ENCODE assay signal across 1 cellular context in the genomic region with DNA sequence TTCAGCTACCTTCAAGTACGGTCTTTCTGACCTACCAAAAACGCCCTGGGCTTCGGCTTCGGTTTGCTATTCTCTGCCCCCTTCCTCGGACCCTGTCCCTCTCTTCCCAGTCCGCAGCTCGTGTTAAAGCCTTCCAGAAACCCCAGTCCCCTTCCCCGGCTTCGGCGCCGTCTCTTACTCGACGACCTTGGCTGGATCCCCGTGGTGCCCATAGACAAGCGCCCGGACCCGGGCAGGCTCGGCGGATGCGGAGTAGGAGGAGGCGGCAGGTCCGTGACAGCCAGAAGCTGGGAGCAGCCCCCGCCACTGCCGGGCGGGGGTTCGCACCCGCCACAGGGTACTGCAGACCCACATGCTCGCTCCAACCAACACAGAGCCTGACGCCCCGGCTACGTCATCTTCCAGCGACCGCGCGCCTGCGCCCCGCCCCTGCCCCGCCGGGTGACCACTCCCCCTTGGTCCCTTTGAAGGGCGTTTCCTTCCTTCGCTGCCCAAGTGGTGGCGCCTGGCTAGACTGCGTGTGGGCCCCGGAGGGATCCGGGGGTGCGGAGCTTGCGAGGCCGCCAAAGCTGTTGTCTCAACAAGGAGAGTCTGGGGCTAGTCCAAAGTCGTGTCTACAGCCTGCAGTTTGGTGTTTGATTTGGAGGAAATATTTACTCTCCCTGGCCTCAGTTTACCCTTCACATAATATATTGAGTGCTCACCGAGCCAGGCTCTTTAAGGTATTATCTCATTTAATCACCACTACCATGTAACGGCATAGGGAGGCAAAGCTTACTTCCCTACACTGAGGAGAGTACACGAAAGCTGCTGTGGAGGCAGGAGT.
TF ChIP-seq lines count a peak whose summit lies in the region.

A gene with protein sequence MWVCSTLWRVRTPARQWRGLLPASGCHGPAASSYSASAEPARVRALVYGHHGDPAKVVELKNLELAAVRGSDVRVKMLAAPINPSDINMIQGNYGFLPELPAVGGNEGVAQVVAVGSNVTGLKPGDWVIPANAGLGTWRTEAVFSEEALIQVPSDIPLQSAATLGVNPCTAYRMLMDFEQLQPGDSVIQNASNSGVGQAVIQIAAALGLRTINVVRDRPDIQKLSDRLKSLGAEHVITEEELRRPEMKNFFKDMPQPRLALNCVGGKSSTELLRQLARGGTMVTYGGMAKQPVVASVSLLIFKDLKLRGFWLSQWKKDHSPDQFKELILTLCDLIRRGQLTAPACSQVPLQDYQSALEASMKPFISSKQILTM (minus strand): TSS at position 382 of the 826 bp plus-strand sequence. CDS start 28 bp downstream, at position 354.

TF ChIP-seq in K562, 482 proteins besides CTCF, POLR2A, EP300 and RAD21 (continued from another document and continues in another):
- TF ChIP-seq, protein P1, sequence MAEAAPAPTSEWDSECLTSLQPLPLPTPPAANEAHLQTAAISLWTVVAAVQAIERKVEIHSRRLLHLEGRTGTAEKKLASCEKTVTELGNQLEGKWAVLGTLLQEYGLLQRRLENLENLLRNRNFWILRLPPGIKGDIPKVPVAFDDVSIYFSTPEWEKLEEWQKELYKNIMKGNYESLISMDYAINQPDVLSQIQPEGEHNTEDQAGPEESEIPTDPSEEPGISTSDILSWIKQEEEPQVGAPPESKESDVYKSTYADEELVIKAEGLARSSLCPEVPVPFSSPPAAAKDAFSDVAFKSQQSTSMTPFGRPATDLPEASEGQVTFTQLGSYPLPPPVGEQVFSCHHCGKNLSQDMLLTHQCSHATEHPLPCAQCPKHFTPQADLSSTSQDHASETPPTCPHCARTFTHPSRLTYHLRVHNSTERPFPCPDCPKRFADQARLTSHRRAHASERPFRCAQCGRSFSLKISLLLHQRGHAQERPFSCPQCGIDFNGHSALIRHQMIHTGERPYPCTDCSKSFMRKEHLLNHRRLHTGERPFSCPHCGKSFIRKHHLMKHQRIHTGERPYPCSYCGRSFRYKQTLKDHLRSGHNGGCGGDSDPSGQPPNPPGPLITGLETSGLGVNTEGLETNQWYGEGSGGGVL (CRISPR knock-in tag; IDR thresholded peaks at IDR 0.05): no peak
- TF ChIP-seq NELFE (IDR thresholded peaks at IDR 0.05; ENCODE audit: insufficient read depth, insufficient read length): peak; percentile 35
- peak; percentile 76 for TF ChIP-seq POLR2B (IDR thresholded peaks at IDR 0.05; ENCODE audit: low read depth, partially characterized antibody)
- TF ChIP-seq ZC3H8 (IDR thresholded peaks at IDR 0.05): no peak
- TF ChIP-seq SIN3B (IDR thresholded peaks at IDR 0.05; ENCODE audit: low read depth): peak; percentile 92
- TF ChIP-seq SLC30A9 (CRISPR knock-in tag; IDR thresholded peaks at IDR 0.05): no peak
- no peak for TF ChIP-seq ZNF764 (CRISPR knock-in tag; IDR thresholded peaks at IDR 0.05; ENCODE audit: low read depth)
- no peak for TF ChIP-seq ZNF174 (CRISPR knock-in tag; IDR thresholded peaks at IDR 0.05)
- TF ChIP-seq, protein P2, sequence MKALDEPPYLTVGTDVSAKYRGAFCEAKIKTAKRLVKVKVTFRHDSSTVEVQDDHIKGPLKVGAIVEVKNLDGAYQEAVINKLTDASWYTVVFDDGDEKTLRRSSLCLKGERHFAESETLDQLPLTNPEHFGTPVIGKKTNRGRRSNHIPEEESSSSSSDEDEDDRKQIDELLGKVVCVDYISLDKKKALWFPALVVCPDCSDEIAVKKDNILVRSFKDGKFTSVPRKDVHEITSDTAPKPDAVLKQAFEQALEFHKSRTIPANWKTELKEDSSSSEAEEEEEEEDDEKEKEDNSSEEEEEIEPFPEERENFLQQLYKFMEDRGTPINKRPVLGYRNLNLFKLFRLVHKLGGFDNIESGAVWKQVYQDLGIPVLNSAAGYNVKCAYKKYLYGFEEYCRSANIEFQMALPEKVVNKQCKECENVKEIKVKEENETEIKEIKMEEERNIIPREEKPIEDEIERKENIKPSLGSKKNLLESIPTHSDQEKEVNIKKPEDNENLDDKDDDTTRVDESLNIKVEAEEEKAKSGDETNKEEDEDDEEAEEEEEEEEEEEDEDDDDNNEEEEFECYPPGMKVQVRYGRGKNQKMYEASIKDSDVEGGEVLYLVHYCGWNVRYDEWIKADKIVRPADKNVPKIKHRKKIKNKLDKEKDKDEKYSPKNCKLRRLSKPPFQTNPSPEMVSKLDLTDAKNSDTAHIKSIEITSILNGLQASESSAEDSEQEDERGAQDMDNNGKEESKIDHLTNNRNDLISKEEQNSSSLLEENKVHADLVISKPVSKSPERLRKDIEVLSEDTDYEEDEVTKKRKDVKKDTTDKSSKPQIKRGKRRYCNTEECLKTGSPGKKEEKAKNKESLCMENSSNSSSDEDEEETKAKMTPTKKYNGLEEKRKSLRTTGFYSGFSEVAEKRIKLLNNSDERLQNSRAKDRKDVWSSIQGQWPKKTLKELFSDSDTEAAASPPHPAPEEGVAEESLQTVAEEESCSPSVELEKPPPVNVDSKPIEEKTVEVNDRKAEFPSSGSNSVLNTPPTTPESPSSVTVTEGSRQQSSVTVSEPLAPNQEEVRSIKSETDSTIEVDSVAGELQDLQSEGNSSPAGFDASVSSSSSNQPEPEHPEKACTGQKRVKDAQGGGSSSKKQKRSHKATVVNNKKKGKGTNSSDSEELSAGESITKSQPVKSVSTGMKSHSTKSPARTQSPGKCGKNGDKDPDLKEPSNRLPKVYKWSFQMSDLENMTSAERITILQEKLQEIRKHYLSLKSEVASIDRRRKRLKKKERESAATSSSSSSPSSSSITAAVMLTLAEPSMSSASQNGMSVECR (CRISPR knock-in tag; IDR thresholded peaks at IDR 0.05): peak; percentile 93
- peak; percentile 99 for TF ChIP-seq CREM (IDR thresholded peaks at IDR 0.05; ENCODE audit: low read depth)
- TF ChIP-seq ZNF507 (tag; conservative IDR thresholded peaks at IDR 0.05): no peak
- TF ChIP-seq STAG1 (CRISPR knock-in tag; IDR thresholded peaks at IDR 0.05; ENCODE audit: borderline replicate concordance): no peak
- no peak; the same call in 1 of the 2 replicates for TF ChIP-seq ZNF263 (CRISPR knock-in tag; IDR thresholded peaks at IDR 0.05; ENCODE audit: borderline replicate concordance)
- TF ChIP-seq, protein P3, sequence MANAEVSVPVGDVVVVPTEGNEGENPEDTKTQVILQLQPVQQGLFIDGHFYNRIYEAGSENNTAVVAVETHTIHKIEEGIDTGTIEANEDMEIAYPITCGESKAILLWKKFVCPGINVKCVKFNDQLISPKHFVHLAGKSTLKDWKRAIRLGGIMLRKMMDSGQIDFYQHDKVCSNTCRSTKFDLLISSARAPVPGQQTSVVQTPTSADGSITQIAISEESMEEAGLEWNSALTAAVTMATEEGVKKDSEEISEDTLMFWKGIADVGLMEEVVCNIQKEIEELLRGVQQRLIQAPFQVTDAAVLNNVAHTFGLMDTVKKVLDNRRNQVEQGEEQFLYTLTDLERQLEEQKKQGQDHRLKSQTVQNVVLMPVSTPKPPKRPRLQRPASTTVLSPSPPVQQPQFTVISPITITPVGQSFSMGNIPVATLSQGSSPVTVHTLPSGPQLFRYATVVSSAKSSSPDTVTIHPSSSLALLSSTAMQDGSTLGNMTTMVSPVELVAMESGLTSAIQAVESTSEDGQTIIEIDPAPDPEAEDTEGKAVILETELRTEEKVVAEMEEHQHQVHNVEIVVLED (CRISPR knock-in tag; IDR thresholded peaks at IDR 0.05): peak; percentile 40
- 0 out of 2 replicates have a peak, but pooled peaks have one; percentile 34 for TF ChIP-seq ZNF561 (CRISPR knock-in tag; conservative IDR thresholded peaks at IDR 0.05)
- TF ChIP-seq, protein P4, sequence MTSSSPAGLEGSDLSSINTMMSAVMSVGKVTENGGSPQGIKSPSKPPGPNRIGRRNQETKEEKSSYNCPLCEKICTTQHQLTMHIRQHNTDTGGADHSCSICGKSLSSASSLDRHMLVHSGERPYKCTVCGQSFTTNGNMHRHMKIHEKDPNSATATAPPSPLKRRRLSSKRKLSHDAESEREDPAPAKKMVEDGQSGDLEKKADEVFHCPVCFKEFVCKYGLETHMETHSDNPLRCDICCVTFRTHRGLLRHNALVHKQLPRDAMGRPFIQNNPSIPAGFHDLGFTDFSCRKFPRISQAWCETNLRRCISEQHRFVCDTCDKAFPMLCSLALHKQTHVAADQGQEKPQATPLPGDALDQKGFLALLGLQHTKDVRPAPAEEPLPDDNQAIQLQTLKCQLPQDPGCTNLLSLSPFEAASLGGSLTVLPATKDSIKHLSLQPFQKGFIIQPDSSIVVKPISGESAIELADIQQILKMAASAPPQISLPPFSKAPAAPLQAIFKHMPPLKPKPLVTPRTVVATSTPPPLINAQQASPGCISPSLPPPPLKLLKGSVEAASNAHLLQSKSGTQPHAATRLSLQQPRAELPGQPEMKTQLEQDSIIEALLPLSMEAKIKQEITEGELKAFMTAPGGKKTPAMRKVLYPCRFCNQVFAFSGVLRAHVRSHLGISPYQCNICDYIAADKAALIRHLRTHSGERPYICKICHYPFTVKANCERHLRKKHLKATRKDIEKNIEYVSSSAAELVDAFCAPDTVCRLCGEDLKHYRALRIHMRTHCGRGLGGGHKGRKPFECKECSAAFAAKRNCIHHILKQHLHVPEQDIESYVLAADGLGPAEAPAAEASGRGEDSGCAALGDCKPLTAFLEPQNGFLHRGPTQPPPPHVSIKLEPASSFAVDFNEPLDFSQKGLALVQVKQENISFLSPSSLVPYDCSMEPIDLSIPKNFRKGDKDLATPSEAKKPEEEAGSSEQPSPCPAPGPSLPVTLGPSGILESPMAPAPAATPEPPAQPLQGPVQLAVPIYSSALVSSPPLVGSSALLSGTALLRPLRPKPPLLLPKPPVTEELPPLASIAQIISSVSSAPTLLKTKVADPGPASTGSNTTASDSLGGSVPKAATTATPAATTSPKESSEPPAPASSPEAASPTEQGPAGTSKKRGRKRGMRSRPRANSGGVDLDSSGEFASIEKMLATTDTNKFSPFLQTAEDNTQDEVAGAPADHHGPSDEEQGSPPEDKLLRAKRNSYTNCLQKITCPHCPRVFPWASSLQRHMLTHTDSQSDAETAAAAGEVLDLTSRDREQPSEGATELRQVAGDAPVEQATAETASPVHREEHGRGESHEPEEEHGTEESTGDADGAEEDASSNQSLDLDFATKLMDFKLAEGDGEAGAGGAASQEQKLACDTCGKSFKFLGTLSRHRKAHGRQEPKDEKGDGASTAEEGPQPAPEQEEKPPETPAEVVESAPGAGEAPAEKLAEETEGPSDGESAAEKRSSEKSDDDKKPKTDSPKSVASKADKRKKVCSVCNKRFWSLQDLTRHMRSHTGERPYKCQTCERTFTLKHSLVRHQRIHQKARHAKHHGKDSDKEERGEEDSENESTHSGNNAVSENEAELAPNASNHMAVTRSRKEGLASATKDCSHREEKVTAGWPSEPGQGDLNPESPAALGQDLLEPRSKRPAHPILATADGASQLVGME (CRISPR knock-in tag; IDR thresholded peaks at IDR 0.05): 0 out of 2 replicates have a peak, but pooled peaks have one; percentile 38
- TF ChIP-seq DDX20 (tag; IDR thresholded peaks at IDR 0.05; ENCODE audit: low read depth): no peak
- TF ChIP-seq NR2C1 (IDR thresholded peaks at IDR 0.05): no peak
- no peak for TF ChIP-seq NR2C1 (tag; IDR thresholded peaks at IDR 0.05)
- TF ChIP-seq, protein P5, sequence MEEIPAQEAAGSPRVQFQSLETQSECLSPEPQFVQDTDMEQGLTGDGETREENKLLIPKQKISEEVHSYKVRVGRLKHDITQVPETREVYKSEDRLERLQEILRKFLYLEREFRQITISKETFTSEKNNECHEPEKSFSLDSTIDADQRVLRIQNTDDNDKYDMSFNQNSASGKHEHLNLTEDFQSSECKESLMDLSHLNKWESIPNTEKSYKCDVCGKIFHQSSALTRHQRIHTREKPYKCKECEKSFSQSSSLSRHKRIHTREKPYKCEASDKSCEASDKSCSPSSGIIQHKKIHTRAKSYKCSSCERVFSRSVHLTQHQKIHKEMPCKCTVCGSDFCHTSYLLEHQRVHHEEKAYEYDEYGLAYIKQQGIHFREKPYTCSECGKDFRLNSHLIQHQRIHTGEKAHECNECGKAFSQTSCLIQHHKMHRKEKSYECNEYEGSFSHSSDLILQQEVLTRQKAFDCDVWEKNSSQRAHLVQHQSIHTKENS (CRISPR knock-in tag; IDR thresholded peaks at IDR 0.05): no peak
- TF ChIP-seq ZNF24 (IDR thresholded peaks at IDR 0.05): peak; percentile 5; the same call in 1 of the 2 replicates
- peak in 1 of 2 experiments; percentile 73; a peak in 2 of 4 replicates for TF ChIP-seq SRF (CRISPR knock-in tag; IDR thresholded peaks at IDR 0.05)
- TF ChIP-seq, protein P6, sequence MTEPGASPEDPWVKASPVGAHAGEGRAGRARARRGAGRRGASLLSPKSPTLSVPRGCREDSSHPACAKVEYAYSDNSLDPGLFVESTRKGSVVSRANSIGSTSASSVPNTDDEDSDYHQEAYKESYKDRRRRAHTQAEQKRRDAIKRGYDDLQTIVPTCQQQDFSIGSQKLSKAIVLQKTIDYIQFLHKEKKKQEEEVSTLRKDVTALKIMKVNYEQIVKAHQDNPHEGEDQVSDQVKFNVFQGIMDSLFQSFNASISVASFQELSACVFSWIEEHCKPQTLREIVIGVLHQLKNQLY (CRISPR knock-in tag; conservative IDR thresholded peaks at IDR 0.05): no peak
- peak; percentile 96 for TF ChIP-seq POLR2G (IDR thresholded peaks at IDR 0.05; ENCODE audit: low read depth, low read length)
- TF ChIP-seq GTF2E2 (tag; IDR thresholded peaks at IDR 0.05): no peak
- TF ChIP-seq ATF7 (IDR thresholded peaks at IDR 0.05): peak; percentile 92
- TF ChIP-seq NEUROD1 (IDR thresholded peaks at IDR 0.05; ENCODE audit: borderline replicate concordance, low read depth, low read length, partially characterized antibody): no peak
- no peak for TF ChIP-seq GABPB2 (CRISPR knock-in tag; conservative IDR thresholded peaks at IDR 0.05)
- peak; percentile 85 for TF ChIP-seq SUPT5H (IDR thresholded peaks at IDR 0.05)
- peak; percentile 95 for TF ChIP-seq L3MBTL2 (IDR thresholded peaks at IDR 0.05)
- peak; percentile 33 for TF ChIP-seq GATAD2A (IDR thresholded peaks at IDR 0.05)
- TF ChIP-seq, protein P7, sequence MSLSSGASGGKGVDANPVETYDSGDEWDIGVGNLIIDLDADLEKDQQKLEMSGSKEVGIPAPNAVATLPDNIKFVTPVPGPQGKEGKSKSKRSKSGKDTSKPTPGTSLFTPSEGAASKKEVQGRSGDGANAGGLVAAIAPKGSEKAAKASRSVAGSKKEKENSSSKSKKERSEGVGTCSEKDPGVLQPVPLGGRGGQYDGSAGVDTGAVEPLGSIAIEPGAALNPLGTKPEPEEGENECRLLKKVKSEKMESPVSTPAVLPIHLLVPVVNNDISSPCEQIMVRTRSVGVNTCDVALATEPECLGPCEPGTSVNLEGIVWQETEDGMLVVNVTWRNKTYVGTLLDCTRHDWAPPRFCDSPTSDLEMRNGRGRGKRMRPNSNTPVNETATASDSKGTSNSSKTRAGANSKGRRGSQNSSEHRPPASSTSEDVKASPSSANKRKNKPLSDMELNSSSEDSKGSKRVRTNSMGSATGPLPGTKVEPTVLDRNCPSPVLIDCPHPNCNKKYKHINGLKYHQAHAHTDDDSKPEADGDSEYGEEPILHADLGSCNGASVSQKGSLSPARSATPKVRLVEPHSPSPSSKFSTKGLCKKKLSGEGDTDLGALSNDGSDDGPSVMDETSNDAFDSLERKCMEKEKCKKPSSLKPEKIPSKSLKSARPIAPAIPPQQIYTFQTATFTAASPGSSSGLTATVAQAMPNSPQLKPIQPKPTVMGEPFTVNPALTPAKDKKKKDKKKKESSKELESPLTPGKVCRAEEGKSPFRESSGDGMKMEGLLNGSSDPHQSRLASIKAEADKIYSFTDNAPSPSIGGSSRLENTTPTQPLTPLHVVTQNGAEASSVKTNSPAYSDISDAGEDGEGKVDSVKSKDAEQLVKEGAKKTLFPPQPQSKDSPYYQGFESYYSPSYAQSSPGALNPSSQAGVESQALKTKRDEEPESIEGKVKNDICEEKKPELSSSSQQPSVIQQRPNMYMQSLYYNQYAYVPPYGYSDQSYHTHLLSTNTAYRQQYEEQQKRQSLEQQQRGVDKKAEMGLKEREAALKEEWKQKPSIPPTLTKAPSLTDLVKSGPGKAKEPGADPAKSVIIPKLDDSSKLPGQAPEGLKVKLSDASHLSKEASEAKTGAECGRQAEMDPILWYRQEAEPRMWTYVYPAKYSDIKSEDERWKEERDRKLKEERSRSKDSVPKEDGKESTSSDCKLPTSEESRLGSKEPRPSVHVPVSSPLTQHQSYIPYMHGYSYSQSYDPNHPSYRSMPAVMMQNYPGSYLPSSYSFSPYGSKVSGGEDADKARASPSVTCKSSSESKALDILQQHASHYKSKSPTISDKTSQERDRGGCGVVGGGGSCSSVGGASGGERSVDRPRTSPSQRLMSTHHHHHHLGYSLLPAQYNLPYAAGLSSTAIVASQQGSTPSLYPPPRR (CRISPR knock-in tag; IDR thresholded peaks at IDR 0.05; ENCODE audit: borderline replicate concordance): no peak
